Comparison of ENCODE assay signal across 12 cellular contexts in genomic region chr15:78209646-78210348, GRCh38. TPM values are rescaled to one million over a fixed set of nuclear protein-coding genes. Genes with fewer than 3 reads are reported as not detected.
DNase-seq lines count a peak whose midpoint lies in the region; ATAC-seq and TF ChIP-seq lines count a peak whose summit lies in the region.
"Had no signal": no experiment of that assay in that cellular context is flagged by ENCODE, and none has a peak within 500 bp of the region (broad histone marks: within the 10 kb centered on the region; RNA-seq: fewer than 3 reads in every experiment).

No MANE protein-coding gene starts in this region.

- peaks cover 34% of the 10 kb centered on the region for H3K4me1 ChIP-seq in BLaER1
- H3K4me1 ChIP-seq in esophagus (ENCODE audit: control insufficient read depth in 2 of 2, insufficient read depth in 2 of 2, low read length in 1 of 2) = peaks cover 20 to 39% of the 10 kb centered on the region in 2 donors
- peaks cover 18% of the 10 kb centered on the region for H3K4me1 ChIP-seq in BE2C
- H3K4me1 ChIP-seq in neural progenitor cell = no peaks in the 10 kb centered on the region

- no peak overlapping the region for H3K27ac Mint-ChIP-seq in osteocyte (ENCODE audit: unreplicated experiment)
- no peak overlapping the region for H3K27ac Mint-ChIP-seq in neural progenitor cell
- H3K27ac Mint-ChIP-seq: nephron had no signal

- H3K27me3 Mint-ChIP-seq in osteocyte (ENCODE audit: unreplicated experiment) (no peaks in the 10 kb centered on the region), neural progenitor cell (ENCODE audit: insufficient read depth, low read depth) (peaks cover 3% of the 10 kb centered on the region)

- no peaks in the 10 kb centered on the region for H3K79me2 ChIP-seq in neural progenitor cell (ENCODE audit: low read depth)

- H3K4me1 Mint-ChIP-seq in osteocyte (ENCODE audit: unreplicated experiment) = peaks cover 36% of the 10 kb centered on the region
- H3K4me1 Mint-ChIP-seq in neural progenitor cell = peaks cover 21% of the 10 kb centered on the region
- H3K4me1 Mint-ChIP-seq: CD14-positive monocyte had no signal

- H3K27ac ChIP-seq in BLaER1 (no peak overlapping the region; the same call in 1 of the 2 replicates), esophagus (ENCODE audit: low read depth in 2 of 2, low read length in 1 of 2) (peak overlapping the region; percentile 60 to 91), neural progenitor cell (no peak overlapping the region)

- H3K9me3 ChIP-seq in BLaER1 (no peaks in the 10 kb centered on the region), esophagus (ENCODE audit: control insufficient read depth in 2 of 2, insufficient read depth in 1 of 2, low read depth in 1 of 2, low read length in 1 of 2) (no peaks in the 10 kb centered on the region), BE2C (no peaks in the 10 kb centered on the region), neural progenitor cell (ENCODE audit: low read depth) (no peaks in the 10 kb centered on the region)
- H3K9me3 ChIP-seq: HAP-1 had no signal

- H3K9ac ChIP-seq in BLaER1 (no peak overlapping the region), neural progenitor cell (no peak overlapping the region)

- H3K9me3 Mint-ChIP-seq in osteocyte (ENCODE audit: unreplicated experiment) (no peaks in the 10 kb centered on the region), neural progenitor cell (no peaks in the 10 kb centered on the region)
- H3K9me3 Mint-ChIP-seq: CD14-positive monocyte, nephron had no signal

- H3K4me3 Mint-ChIP-seq in osteocyte (ENCODE audit: unreplicated experiment) (no peak overlapping the region), neural progenitor cell (no peak overlapping the region)
- H3K4me3 Mint-ChIP-seq: CD14-positive monocyte, nephron had no signal

- H3K36me3 ChIP-seq in BLaER1 (no peaks in the 10 kb centered on the region), esophagus (ENCODE audit: control insufficient read depth in 2 of 2, insufficient read depth in 2 of 2, low read length in 1 of 2) (no peaks in the 10 kb centered on the region), BE2C (no peaks in the 10 kb centered on the region), neural progenitor cell (no peaks in the 10 kb centered on the region)
- H3K36me3 ChIP-seq: HAP-1 had no signal

- peak overlapping the region; percentile 44; the same call in 1 of the 2 replicates for H3K4me2 ChIP-seq in BLaER1
- no peak overlapping the region for H3K4me2 ChIP-seq in neural progenitor cell

- no peak for TF ChIP-seq CTCF in osteocyte (IDR thresholded peaks at IDR 0.05)
- TF ChIP-seq CTCF in BE2C (IDR thresholded peaks at IDR 0.05; ENCODE audit: low read depth, low read length) = no peak
- no peak for TF ChIP-seq CTCF in neural progenitor cell (IDR thresholded peaks at IDR 0.05)

- H2AFZ ChIP-seq in neural progenitor cell (replicated peaks) = no peak overlapping the region

- WGBS in esophagus, 2 donors = 53 to 61% methylated on average over 9 of the region's 9 CpGs

- peak; percentile 51 for DNase-seq in NCI-H2196 (lab: John Stamatoyannopoulos, UW; ENCODE audit: unreplicated experiment)
- peak; percentile 54 for DNase-seq in osteocyte (ENCODE audit: extremely low spot score, unreplicated experiment)
- no peak for DNase-seq in BE2C
- DNase-seq in stimulated activated naive CD8-positive, alpha-beta T cell treated with anti-CD3 and anti-CD28 coated beads, Interleukin-15, Interleukin-2, amounts not matched to agents 100 U/mL and 50 U/mL, for 24 hours = no peak
- DNase-seq in neural progenitor cell (ENCODE audit: low spot score) = no peak
- no peak for DNase-seq in COLO829 (ENCODE audit: low spot score)
- DNase-seq: stimulated activated CD4-positive, alpha-beta T cell treated with anti-CD3 and anti-CD28 coated beads, Interleukin-2, amount 100 ng/mL, for 24 hours had no signal

- no peaks in the 10 kb centered on the region for H3F3A ChIP-seq in neural progenitor cell (ENCODE audit: low read depth)

- H3K4me3 ChIP-seq in BLaER1 (no peak overlapping the region), esophagus (ENCODE audit: low read depth in 1 of 2, low read length in 2 of 2) (no peak overlapping the region), BE2C (ENCODE audit: low read depth, low read length) (no peak overlapping the region), neural progenitor cell (no peak overlapping the region)
- H3K4me3 ChIP-seq: HAP-1 had no signal

- H4K20me1 ChIP-seq in BLaER1 (no peaks in the 10 kb centered on the region), neural progenitor cell (ENCODE audit: low read depth) (no peaks in the 10 kb centered on the region)

- no peak for ATAC-seq in stimulated activated naive CD8-positive, alpha-beta T cell treated with anti-CD3 and anti-CD28 coated beads, Interleukin-15, Interleukin-2, amounts not matched to agents 100 U/mL and 50 U/mL, for 24 hours

- H3K36me3 Mint-ChIP-seq in osteocyte (ENCODE audit: unreplicated experiment) = no peaks in the 10 kb centered on the region
- H3K36me3 Mint-ChIP-seq in neural progenitor cell = no peaks in the 10 kb centered on the region
- H3K36me3 Mint-ChIP-seq: CD14-positive monocyte had no signal

- H3K27me3 ChIP-seq in BLaER1 (no peaks in the 10 kb centered on the region), esophagus (ENCODE audit: control insufficient read depth in 1 of 2, insufficient read depth in 2 of 2, low read length in 2 of 2) (no peaks in the 10 kb centered on the region), BE2C (no peaks in the 10 kb centered on the region), neural progenitor cell (no peaks in the 10 kb centered on the region)

RNA-seq across cellular contexts. Expression of gene ACSBG1, which starts 24.6 kb away (rescaled TPM):
- under 1 TPM; 0.10 to 0.11 TPM for polyA plus RNA-seq in esophagus
- total RNA-seq in osteocyte (not detected in 2 replicates), neural progenitor cell (ENCODE audit: low replicate concordance) (0.11 and 0.22 TPM in 2 replicates)
- 0.45 TPM for polyA plus RNA-seq in BE2C (2012; ENCODE audit: insufficient read depth, insufficient read length, low read depth)
- polyA plus RNA-seq: CD14-positive monocyte had no signal

RNA-seq across cellular contexts. Expression of gene DNAJA4, which starts 54.6 kb away (rescaled TPM):
- polyA plus RNA-seq in esophagus = 10 to 100 TPM; 11.8 to 14.6 TPM
- total RNA-seq in osteocyte (not detected in 2 replicates), neural progenitor cell (ENCODE audit: low replicate concordance) (0.12 TPM in 1 of 2 replicates, not detected in the other)
- 5.6 TPM for polyA plus RNA-seq in BE2C (2012; ENCODE audit: insufficient read depth, insufficient read length, low read depth)

Comparison
In these comparisons a context has a peak if more than half of its experiments do, and no peak if none do; other contexts are left out.
1. H3K27ac ChIP-seq: peak in esophagus (2 of 2); none in BLaER1 (single experiment) and neural progenitor cell (single experiment).
2. DNase-seq: peak in NCI-H2196 (single experiment) and osteocyte (single experiment); none in BE2C (single experiment), stimulated activated naive CD8-positive, alpha-beta T cell treated with anti-CD3 and anti-CD28 coated beads, Interleukin-15, Interleukin-2, amounts not matched to agents 100 U/mL and 50 U/mL, for 24 hours (single experiment), neural progenitor cell (single experiment) and COLO829 (single experiment).